Comparison of ENCODE assay signal across 12 cellular contexts in the genomic region with DNA sequence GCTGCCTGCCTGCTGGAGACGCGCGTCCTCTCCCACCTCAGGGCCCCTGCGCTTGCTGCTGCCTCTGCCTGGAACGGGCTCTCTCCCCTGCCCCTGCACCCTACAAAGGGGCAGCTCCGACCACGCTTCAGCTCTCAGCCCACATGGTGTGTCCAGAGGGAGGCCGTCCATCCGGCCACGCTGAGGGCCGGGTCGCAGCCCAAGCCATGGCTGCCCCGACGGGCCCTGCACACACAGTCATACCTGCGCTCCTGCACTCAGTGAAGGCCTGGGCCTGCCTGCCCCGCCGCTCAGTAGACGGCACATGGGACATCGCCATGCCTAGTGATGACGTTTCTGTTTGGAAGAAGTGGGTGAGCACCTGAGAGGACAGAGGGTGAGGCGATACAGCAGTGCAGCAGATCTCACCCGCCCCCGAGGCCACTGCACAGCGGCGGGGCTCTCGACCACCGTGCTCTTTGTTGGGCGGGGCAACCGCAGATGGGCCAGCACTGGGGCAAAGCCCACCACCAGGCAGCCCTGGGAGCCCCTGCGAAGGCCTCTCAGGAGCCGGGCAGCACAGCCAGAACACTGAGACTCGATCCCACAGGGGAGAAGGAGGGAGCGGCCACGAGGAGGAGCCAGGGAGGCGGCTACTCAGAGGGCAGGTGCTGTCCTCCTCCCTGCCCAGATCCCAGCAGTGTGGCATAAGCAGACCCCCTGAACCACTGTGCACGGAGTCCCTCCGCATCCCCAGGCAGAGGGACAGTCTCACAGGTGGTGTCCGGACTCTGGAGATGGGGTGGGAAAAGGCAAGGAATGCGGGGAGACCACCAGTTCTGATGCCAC.
A peak's percentile ranks its signal among the peaks of the same experiment; 100 is the strongest.
DNase-seq lines count a peak whose midpoint lies in the region; ATAC-seq lines count a peak whose summit lies in the region.
"Had no signal": no experiment of that assay in that cellular context is flagged by ENCODE, and none has a peak within 500 bp of the region (broad histone marks: within the 10 kb centered on the region; RNA-seq: fewer than 3 reads in every experiment).

No MANE protein-coding gene starts in this region.

- peaks cover 53% of the 10 kb centered on the region for H3K4me1 Mint-ChIP-seq in activated naive CD8-positive, alpha-beta T cell (ENCODE audit: low read depth)
- H3K4me1 Mint-ChIP-seq in immature natural killer cell, result peaks cover 59 to 64% of the 10 kb centered on the region in 2 donors
- peaks cover 53% of the 10 kb centered on the region for H3K4me1 Mint-ChIP-seq in stimulated activated effector memory CD8-positive, alpha-beta T cell treated with anti-CD3 and anti-CD28 coated beads, Interleukin-12 subunit alpha, Interleukin-12 subunit beta, amount 100 ng/mL, for 72 hours

- in situ Hi-C loops in GM23248 (cut with MboI), result no loop called here

- no peak overlapping the region for H3K4me3 ChIP-seq in GM23248
- H3K4me3 ChIP-seq: adrenal gland, skin epidermis had no signal

- no peaks in the 10 kb centered on the region for H3K9me3 ChIP-seq in GM23248 (ENCODE audit: low read depth)
- H3K9me3 ChIP-seq: adrenal gland had no signal

- H3K79me2 ChIP-seq in GM23248 (ENCODE audit: insufficient read depth), result no peaks in the 10 kb centered on the region

- WGBS in GM23248 (ENCODE audit: low coverage in 1 of 2, low lambda C conversion rate in 2 of 2, missing lambda C conversion rate in 2 of 2), 2 experiments, result 95 to 98% methylated on average over 33 to 39 of the region's 39 CpGs

- no peaks in the 10 kb centered on the region for H3K9me2 ChIP-seq in GM23248 (ENCODE audit: insufficient read depth)

- H3K4me1 ChIP-seq in GM23248 (ENCODE audit: insufficient read depth), result peaks cover 26% of the 10 kb centered on the region

- H3K27ac Mint-ChIP-seq in activated naive CD8-positive, alpha-beta T cell, result peak overlapping the region; percentile 46
- H3K27ac Mint-ChIP-seq in immature natural killer cell, result peak overlapping the region; percentile 20 to 100 (median 64)
- H3K27ac Mint-ChIP-seq in stimulated activated effector memory CD8-positive, alpha-beta T cell treated with anti-CD3 and anti-CD28 coated beads, Interleukin-12 subunit alpha, Interleukin-12 subunit beta, amount 100 ng/mL, for 72 hours, result peak overlapping the region; percentile 80

- peak overlapping the region; percentile 54 for H3K4me3 Mint-ChIP-seq in activated naive CD8-positive, alpha-beta T cell
- peak overlapping the region in 1 of 5 donors; percentile 52 for H3K4me3 Mint-ChIP-seq in immature natural killer cell
- peak overlapping the region; percentile 22 for H3K4me3 Mint-ChIP-seq in stimulated activated effector memory CD8-positive, alpha-beta T cell treated with anti-CD3 and anti-CD28 coated beads, Interleukin-12 subunit alpha, Interleukin-12 subunit beta, amount 100 ng/mL, for 72 hours

- ATAC-seq in stimulated activated effector memory CD8-positive, alpha-beta T cell treated with anti-CD3 and anti-CD28 coated beads, Interleukin-12 subunit alpha, Interleukin-12 subunit beta, amount 100 ng/mL, for 72 hours, result no peak
- ATAC-seq in HG02571 (IDR thresholded peaks at IDR 0.05; ENCODE audit: unreplicated experiment) (no peak), GM19023 (IDR thresholded peaks at IDR 0.05; ENCODE audit: unreplicated experiment) (no peak), GM18511 (IDR thresholded peaks at IDR 0.05; ENCODE audit: unreplicated experiment) (no peak)

- H3K27me3 Mint-ChIP-seq in activated naive CD8-positive, alpha-beta T cell, result no peaks in the 10 kb centered on the region
- H3K27me3 Mint-ChIP-seq in immature natural killer cell (ENCODE audit: low read depth in 3 of 3), result peaks cover 17 to 43% (median 38%) of the 10 kb centered on the region in 3 donors

- H3F3A ChIP-seq in GM23248 (ENCODE audit: insufficient read depth), result peaks cover 10% of the 10 kb centered on the region; the same call in 1 of the 2 replicates

- no peaks in the 10 kb centered on the region for H3K27me3 ChIP-seq in GM23248 (replicated peaks; ENCODE audit: insufficient read depth)
- H3K27me3 ChIP-seq: adrenal gland had no signal

- peak overlapping the region; percentile 65 for H3K27ac ChIP-seq in GM23248
- H3K27ac ChIP-seq: KMS-11 had no signal

- H3K4me2 ChIP-seq in GM23248 (ENCODE audit: unreplicated experiment), result peak overlapping the region; percentile 67
- H3K4me2 ChIP-seq: KMS-11 had no signal

- no peaks in the 10 kb centered on the region for H3K9me3 Mint-ChIP-seq in activated naive CD8-positive, alpha-beta T cell (ENCODE audit: low read depth)
- peaks cover 4 to 12% (median 9%) of the 10 kb centered on the region in 6 donors for H3K9me3 Mint-ChIP-seq in immature natural killer cell
- H3K9me3 Mint-ChIP-seq in stimulated activated effector memory CD8-positive, alpha-beta T cell treated with anti-CD3 and anti-CD28 coated beads, Interleukin-12 subunit alpha, Interleukin-12 subunit beta, amount 100 ng/mL, for 72 hours, result peaks cover 6% of the 10 kb centered on the region

- DNase-seq in GM23248, result no peak
- DNase-seq in immature natural killer cell, result no peak
- no peak for DNase-seq in stimulated activated effector memory CD8-positive, alpha-beta T cell treated with anti-CD3 and anti-CD28 coated beads, Interleukin-12 subunit alpha, Interleukin-12 subunit beta, amount 100 ng/mL, for 72 hours (ENCODE audit: low spot score in 2 of 2)
- DNase-seq in COLO829 (ENCODE audit: low spot score), result no peak
- DNase-seq: NCI-H2081 treated with DMSO at 0.1 percent for 48 hours had no signal

- peak overlapping the region; percentile 76 for H2AFZ ChIP-seq in GM23248

- H3K36me3 Mint-ChIP-seq in activated naive CD8-positive, alpha-beta T cell, result no peaks in the 10 kb centered on the region
- peaks cover 0 to 10% (median 5%) of the 10 kb centered on the region in 3 donors for H3K36me3 Mint-ChIP-seq in immature natural killer cell
- peaks cover 18% of the 10 kb centered on the region for H3K36me3 Mint-ChIP-seq in stimulated activated effector memory CD8-positive, alpha-beta T cell treated with anti-CD3 and anti-CD28 coated beads, Interleukin-12 subunit alpha, Interleukin-12 subunit beta, amount 100 ng/mL, for 72 hours

- no peaks in the 10 kb centered on the region for H3K36me3 ChIP-seq in GM23248 (ENCODE audit: low read depth)
- H3K36me3 ChIP-seq: adrenal gland had no signal

- H4K20me1 ChIP-seq in GM23248 (ENCODE audit: insufficient read depth), result no peaks in the 10 kb centered on the region

- peak overlapping the region; percentile 74 for H3K9ac ChIP-seq in GM23248
- H3K9ac ChIP-seq: KMS-11 had no signal
